Comparison of ENCODE assay signal across 14 cellular contexts in the genomic region with DNA sequence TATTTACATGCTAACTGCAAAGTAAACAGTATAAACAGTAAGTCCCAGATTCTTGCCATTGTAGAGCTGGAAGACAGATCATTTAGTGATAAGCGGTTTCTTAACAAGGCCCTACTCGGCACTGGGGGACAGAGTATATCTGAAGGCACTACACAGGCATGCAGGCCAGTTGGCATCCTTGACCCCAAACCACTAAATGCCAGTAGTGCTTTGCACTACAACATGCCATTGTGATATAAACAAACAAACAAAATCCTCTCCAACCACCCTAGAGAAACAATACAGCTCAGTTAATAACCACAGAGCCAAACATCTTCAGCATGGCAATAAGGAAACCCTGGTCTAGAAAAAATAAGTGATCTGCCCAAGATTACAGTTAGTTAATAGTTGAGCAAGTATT. TPM values are rescaled to one million over a fixed set of nuclear protein-coding genes. Genes with fewer than 3 reads are reported as not detected.
DNase-seq lines count a peak whose midpoint lies in the region; ATAC-seq and TF ChIP-seq lines count a peak whose summit lies in the region.
"Had no signal": no experiment of that assay in that cellular context is flagged by ENCODE, and none has a peak within 500 bp of the region (broad histone marks: within the 10 kb centered on the region; RNA-seq: fewer than 3 reads in every experiment).

No MANE protein-coding gene starts in this region.

- POLR2A ChIA-PET in WTC11 (lab: Charles Lee) = no interaction called here

- no peaks in the 10 kb centered on the region for H3K27me3 Mint-ChIP-seq in activated T-cell treated with anti-CD3 and anti-CD28 coated beads, Interleukin-2, amount 50 U/mL, for 72 hours (ENCODE audit: low read depth)
- no peaks in the 10 kb centered on the region for H3K27me3 Mint-ChIP-seq in WTC11 (ENCODE audit: low read depth)
- no peaks in the 10 kb centered on the region for H3K27me3 Mint-ChIP-seq in activated CD8-positive, alpha-beta memory T cell treated with anti-CD3 and anti-CD28 coated beads, Interleukin-2, amount 10 ng/mL, durations not matched to agents 7 days and 5 days
- H3K27me3 Mint-ChIP-seq: B cell; CD4-positive, alpha-beta T cell had no signal

- H3K4me1 ChIP-seq in gastroesophageal sphincter = peaks cover 4 to 43% (median 19%) of the 10 kb centered on the region in 3 donors

- H3K4me1 Mint-ChIP-seq in activated T-cell treated with anti-CD3 and anti-CD28 coated beads, Interleukin-2, amount 50 U/mL, for 72 hours (ENCODE audit: low read depth) = peaks cover 40% of the 10 kb centered on the region
- H3K4me1 Mint-ChIP-seq in WTC11 = peaks cover 17% of the 10 kb centered on the region
- peaks cover 39% of the 10 kb centered on the region for H3K4me1 Mint-ChIP-seq in stimulated activated effector memory CD8-positive, alpha-beta T cell treated with anti-CD3 and anti-CD28 coated beads, Interleukin-12 subunit alpha, Interleukin-12 subunit beta, amount 100 ng/mL, for 72 hours
- H3K4me1 Mint-ChIP-seq in activated CD8-positive, alpha-beta memory T cell treated with anti-CD3 and anti-CD28 coated beads, Interleukin-2, amount 10 ng/mL, durations not matched to agents 7 days and 5 days = peaks cover 30% of the 10 kb centered on the region

- no peak overlapping the region for H3K4me3 ChIP-seq in gastroesophageal sphincter

- TF ChIP-seq EP300 in gastroesophageal sphincter (IDR thresholded peaks at IDR 0.05) = no peak

- 83 to 100% methylated on average over 1 to 2 of the region's 2 CpGs for WGBS in gastroesophageal sphincter (ENCODE audit: low coverage in 1 of 2), 2 donors

- peaks cover 0 to 48% of the 10 kb centered on the region in 2 donors for H3K36me3 ChIP-seq in gastroesophageal sphincter

- H3K27ac ChIP-seq in gastroesophageal sphincter = no peak overlapping the region

- DNase-seq in activated T-cell treated with anti-CD3 and anti-CD28 coated beads, Interleukin-2, amount 50 U/mL, for 72 hours = no peak
- DNase-seq in activated T-cell treated with anti-CD3 and anti-CD28 coated beads for 4 hours (no peak), WTC11 (ENCODE audit: low spot score) (no peak), myocyte (ENCODE audit: low read depth) (peak; percentile 52), dedifferentiated amniotic fluid mesenchymal stem cell (ENCODE audit: extremely low spot score) (no peak)
- no peak for DNase-seq in stimulated activated effector memory CD8-positive, alpha-beta T cell treated with anti-CD3 and anti-CD28 coated beads, Interleukin-12 subunit alpha, Interleukin-12 subunit beta, amount 100 ng/mL, for 72 hours (ENCODE audit: low spot score in 2 of 2)
- DNase-seq in activated CD8-positive, alpha-beta memory T cell treated with anti-CD3 and anti-CD28 coated beads, Interleukin-2, amount 10 ng/mL, durations not matched to agents 7 days and 5 days = no peak
- DNase-seq: C1 segment of cervical spinal cord; Calu3; CD4-positive, alpha-beta T cell; DMS 273 treated with DMSO at 0.1 percent for 48 hours had no signal

- peak overlapping the region; percentile 37 for H3K27ac Mint-ChIP-seq in activated T-cell treated with anti-CD3 and anti-CD28 coated beads, Interleukin-2, amount 50 U/mL, for 72 hours
- H3K27ac Mint-ChIP-seq in WTC11 = peak overlapping the region; percentile 29; the same call in 1 of the 2 replicates
- peak overlapping the region; percentile 41 for H3K27ac Mint-ChIP-seq in stimulated activated effector memory CD8-positive, alpha-beta T cell treated with anti-CD3 and anti-CD28 coated beads, Interleukin-12 subunit alpha, Interleukin-12 subunit beta, amount 100 ng/mL, for 72 hours
- H3K27ac Mint-ChIP-seq in activated CD8-positive, alpha-beta memory T cell treated with anti-CD3 and anti-CD28 coated beads, Interleukin-2, amount 10 ng/mL, durations not matched to agents 7 days and 5 days = no peak overlapping the region
- H3K27ac Mint-ChIP-seq: B cell; CD4-positive, alpha-beta T cell had no signal

- TF ChIP-seq POLR2A in gastroesophageal sphincter (IDR thresholded peaks at IDR 0.05) = no peak

- TF ChIP-seq CTCF in WTC11 (IDR thresholded peaks at IDR 0.05) (no peak), gastroesophageal sphincter (IDR thresholded peaks at IDR 0.05) (no peak)

- no peaks in the 10 kb centered on the region for H3K27me3 ChIP-seq in gastroesophageal sphincter

- H3K9me3 Mint-ChIP-seq in activated T-cell treated with anti-CD3 and anti-CD28 coated beads, Interleukin-2, amount 50 U/mL, for 72 hours = no peaks in the 10 kb centered on the region
- no peaks in the 10 kb centered on the region for H3K9me3 Mint-ChIP-seq in WTC11
- H3K9me3 Mint-ChIP-seq in stimulated activated effector memory CD8-positive, alpha-beta T cell treated with anti-CD3 and anti-CD28 coated beads, Interleukin-12 subunit alpha, Interleukin-12 subunit beta, amount 100 ng/mL, for 72 hours = no peaks in the 10 kb centered on the region
- no peaks in the 10 kb centered on the region for H3K9me3 Mint-ChIP-seq in activated CD8-positive, alpha-beta memory T cell treated with anti-CD3 and anti-CD28 coated beads, Interleukin-2, amount 10 ng/mL, durations not matched to agents 7 days and 5 days (ENCODE audit: low read depth)
- H3K9me3 Mint-ChIP-seq: CD4-positive, alpha-beta T cell had no signal

- CTCF ChIA-PET in WTC11 (lab: Charles Lee) = interaction anchor here (1.0 kb wide), 1 partner anchor 10 kb away, joined by 3 read pairs; no protein-coding TSS in a partner anchor
- CTCF ChIA-PET in activated CD8-positive, alpha-beta memory T cell treated with anti-CD3 and anti-CD28 coated beads, Interleukin-2, amount 10 ng/mL, durations not matched to agents 7 days and 5 days (lab: Charles Lee) = no interaction called here

- no peak for ATAC-seq in activated T-cell treated with anti-CD3 and anti-CD28 coated beads, Interleukin-2, amount 50 U/mL, for 72 hours (replicated peaks in 1 of 2)
- no peak for ATAC-seq in WTC11
- ATAC-seq in stimulated activated effector memory CD8-positive, alpha-beta T cell treated with anti-CD3 and anti-CD28 coated beads, Interleukin-12 subunit alpha, Interleukin-12 subunit beta, amount 100 ng/mL, for 72 hours = no peak
- ATAC-seq in activated CD8-positive, alpha-beta memory T cell treated with anti-CD3 and anti-CD28 coated beads, Interleukin-2, amount 10 ng/mL, durations not matched to agents 7 days and 5 days = no peak
- no peak for ATAC-seq in gastroesophageal sphincter
- ATAC-seq: HCT116 had no signal

- H3K9me3 ChIP-seq in gastroesophageal sphincter = no peaks in the 10 kb centered on the region

- H3K36me3 Mint-ChIP-seq in activated T-cell treated with anti-CD3 and anti-CD28 coated beads, Interleukin-2, amount 50 U/mL, for 72 hours (ENCODE audit: insufficient read depth in 2 of 2) = peaks cover 6 to 15% of the 10 kb centered on the region in 2 donors
- H3K36me3 Mint-ChIP-seq in WTC11 = peaks cover 43% of the 10 kb centered on the region
- peaks cover 84% of the 10 kb centered on the region for H3K36me3 Mint-ChIP-seq in stimulated activated effector memory CD8-positive, alpha-beta T cell treated with anti-CD3 and anti-CD28 coated beads, Interleukin-12 subunit alpha, Interleukin-12 subunit beta, amount 100 ng/mL, for 72 hours
- peaks cover 27% of the 10 kb centered on the region for H3K36me3 Mint-ChIP-seq in activated CD8-positive, alpha-beta memory T cell treated with anti-CD3 and anti-CD28 coated beads, Interleukin-2, amount 10 ng/mL, durations not matched to agents 7 days and 5 days

- no peak overlapping the region for H3K4me3 Mint-ChIP-seq in activated T-cell treated with anti-CD3 and anti-CD28 coated beads, Interleukin-2, amount 50 U/mL, for 72 hours
- no peak overlapping the region for H3K4me3 Mint-ChIP-seq in WTC11
- no peak overlapping the region for H3K4me3 Mint-ChIP-seq in stimulated activated effector memory CD8-positive, alpha-beta T cell treated with anti-CD3 and anti-CD28 coated beads, Interleukin-12 subunit alpha, Interleukin-12 subunit beta, amount 100 ng/mL, for 72 hours
- H3K4me3 Mint-ChIP-seq in activated CD8-positive, alpha-beta memory T cell treated with anti-CD3 and anti-CD28 coated beads, Interleukin-2, amount 10 ng/mL, durations not matched to agents 7 days and 5 days = no peak overlapping the region
- H3K4me3 Mint-ChIP-seq: B cell; CD4-positive, alpha-beta T cell had no signal

TF ChIP-seq in WTC11, 78 proteins besides CTCF, POLR2A, EP300 and RAD21 (continues in another document):
- TF ChIP-seq ATF6 (CRISPR knock-in tag; IDR thresholded peaks at IDR 0.05) (no peak), ZNF219 (CRISPR knock-in tag; IDR thresholded peaks at IDR 0.05; ENCODE audit: borderline replicate concordance) (no peak), MYBL2 (CRISPR knock-in tag; IDR thresholded peaks at IDR 0.05) (no peak), ZNF121 (CRISPR knock-in tag; IDR thresholded peaks at IDR 0.05) (no peak), CREB1 (CRISPR knock-in tag; IDR thresholded peaks at IDR 0.05) (no peak)

RNA-seq across cellular contexts. Expression of gene AQR, which starts 5.3 kb away (rescaled TPM):
- 10 to 100 TPM; 32.1 to 33.9 TPM for total RNA-seq in activated T-cell treated with anti-CD3 and anti-CD28 coated beads, Interleukin-2, amount 50 U/mL, for 72 hours
- 55.6 to 62.1 TPM (median 57.9 TPM) in 3 replicates for total RNA-seq in WTC11 (2021)
- total RNA-seq in myocyte = 24.1 and 24.2 TPM in 2 replicates
- 7.2 TPM for polyA plus RNA-seq in myocyte (2012)
- total RNA-seq in activated CD8-positive, alpha-beta memory T cell treated with anti-CD3 and anti-CD28 coated beads, Interleukin-2, amount 10 ng/mL, durations not matched to agents 7 days and 5 days = 10 to 100 TPM; 33.8 to 38.2 TPM
- total RNA-seq in gastroesophageal sphincter = 10 to 100 TPM; 16.4 to 26.9 (median 24.7) TPM

RNA-seq across cellular contexts. Expression of gene ZNF770, which starts 23.8 kb away (rescaled TPM):
- 10 to 100 TPM; 45.7 to 46.9 TPM for total RNA-seq in activated T-cell treated with anti-CD3 and anti-CD28 coated beads, Interleukin-2, amount 50 U/mL, for 72 hours
- total RNA-seq in WTC11 (2021) = 142 to 158 TPM (median 154 TPM) in 3 replicates
- total RNA-seq in myocyte = 24.7 and 28.8 TPM in 2 replicates
- polyA plus RNA-seq in myocyte (2012) = 9.7 TPM
- total RNA-seq in activated CD8-positive, alpha-beta memory T cell treated with anti-CD3 and anti-CD28 coated beads, Interleukin-2, amount 10 ng/mL, durations not matched to agents 7 days and 5 days = 10 to 100 TPM; 28.7 to 42.8 TPM
- 10 to 100 TPM; 20.9 to 27.4 (median 24.2) TPM for total RNA-seq in gastroesophageal sphincter
